12 cellular contexts compared by ENCODE assay signal in the genomic region with DNA sequence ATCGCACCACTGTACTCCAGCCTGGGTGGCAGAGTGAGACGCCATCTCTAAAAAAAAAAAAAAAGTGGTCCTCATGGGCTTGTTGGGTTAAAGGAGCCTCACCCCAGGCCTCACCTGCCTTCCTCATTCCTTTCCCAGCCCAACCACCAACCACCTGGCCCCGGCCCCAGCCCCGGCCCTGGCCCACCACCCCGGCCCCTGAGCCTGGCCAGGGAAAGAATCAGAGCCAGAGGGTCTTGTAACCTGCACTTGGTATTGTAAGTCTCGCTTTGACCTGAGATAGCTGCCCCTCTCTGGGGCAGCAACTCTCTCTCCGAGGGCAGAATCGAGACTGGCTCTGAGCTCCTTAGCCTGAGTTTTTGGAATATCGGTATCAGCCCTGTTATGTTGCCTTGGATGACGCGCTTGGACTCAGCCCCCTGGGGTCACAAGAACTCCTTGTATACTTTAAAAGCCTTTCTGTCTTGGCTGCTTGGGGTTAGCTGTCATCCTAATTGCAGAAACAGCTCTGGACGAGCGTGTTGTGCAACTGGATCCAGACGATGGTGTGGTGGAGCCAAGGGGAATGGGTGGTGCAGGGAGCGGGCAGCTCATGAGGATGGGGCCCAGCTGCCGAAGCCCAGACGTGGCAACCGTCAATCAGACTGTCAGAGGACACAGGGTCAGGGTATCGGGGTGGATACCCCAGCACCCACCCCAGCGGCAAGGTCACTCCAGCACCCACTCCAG. TPM values are rescaled to one million over a fixed set of nuclear protein-coding genes. Genes with fewer than 3 reads are reported as not detected.
A peak's percentile ranks its signal among the peaks of the same experiment; 100 is the strongest.
DNase-seq lines count a peak whose midpoint lies in the region; ATAC-seq, FAIRE-seq and TF ChIP-seq lines count a peak whose summit lies in the region.
"Had no signal": no experiment of that assay in that cellular context is flagged by ENCODE, and none has a peak within 500 bp of the region (broad histone marks: within the 10 kb centered on the region; RNA-seq: fewer than 3 reads in every experiment).

No MANE protein-coding gene starts in this region.

- H3K27me3 ChIP-seq in Caco-2 (replicated peaks; ENCODE audit: control insufficient read depth, insufficient read depth, low read length) (no peaks in the 10 kb centered on the region), A673 (replicated peaks; ENCODE audit: insufficient read depth, low read depth, low read length, poor library complexity) (no peaks in the 10 kb centered on the region)

- POLR2A ChIA-PET in Caco-2 (lab: Charles Lee) = interaction anchor here (1.9 to 2.8 kb wide), 2 partner anchors 11 to 15 kb away, joined by 10 to 28 read pairs; a partner anchor contains a TSS
- POLR2A ChIA-PET in A673 (lab: Charles Lee; ENCODE audit: low non-redundant PET) = no interaction called here
- POLR2A ChIA-PET in GM10248 (lab: Yijun Ruan, JAX) = no interaction called here

- DNase-seq in Caco-2 (peak in 1 of 2 experiments; percentile 5), left kidney (ENCODE audit: low read depth, low spot score) (peak; percentile 51), sciatic nerve (ENCODE audit: low spot score) (no peak), A673 (ENCODE audit: low spot score) (no peak), GM10248 (ENCODE audit: extremely low spot score) (no peak), GM19239 (ENCODE audit: insufficient read length, low spot score) (no peak)
- DNase-seq: immature natural killer cell, natural killer cell, T-helper 2 cell had no signal

- no peaks in the 10 kb centered on the region for H3K9me3 Mint-ChIP-seq in Caco-2 (ENCODE audit: unreplicated experiment)
- H3K9me3 Mint-ChIP-seq: immature natural killer cell, natural killer cell had no signal

- H3K27ac Mint-ChIP-seq in Caco-2 (ENCODE audit: unreplicated experiment) = no peak overlapping the region
- H3K27ac Mint-ChIP-seq: immature natural killer cell, natural killer cell had no signal

- peak overlapping the region; percentile 40 for H3K4me3 Mint-ChIP-seq in Caco-2 (ENCODE audit: unreplicated experiment)
- H3K4me3 Mint-ChIP-seq: immature natural killer cell, natural killer cell had no signal

- no peak overlapping the region for H3K4me3 ChIP-seq in Caco-2 (ENCODE audit: low read depth, low read length)
- no peak overlapping the region for H3K4me3 ChIP-seq in A673 (ENCODE audit: low read depth, low read length, poor library complexity, severe bottlenecking)
- H3K4me3 ChIP-seq: tibial nerve had no signal

- ATAC-seq in esophagus mucosa (peak; percentile 16), sciatic nerve (peak; percentile 79), HG03378 (IDR thresholded peaks at IDR 0.05; ENCODE audit: unreplicated experiment) (no peak)
- ATAC-seq: natural killer cell had no signal

- FAIRE-seq in GM19239 (lab: Jason Lieb, UNC) = no peak

- H3K4me1 ChIP-seq in Caco-2 = peaks cover 28% of the 10 kb centered on the region
- peaks cover under 1% of the 10 kb centered on the region for H3K4me1 ChIP-seq in A673 (ENCODE audit: insufficient read depth, low read length, poor library complexity, severe bottlenecking)

- no peaks in the 10 kb centered on the region for H3K27me3 Mint-ChIP-seq in Caco-2 (ENCODE audit: insufficient read depth, unreplicated experiment)

- no peaks in the 10 kb centered on the region for H3K9me3 ChIP-seq in Caco-2
- H3K9me3 ChIP-seq in A673 (ENCODE audit: low read depth, low read length, poor library complexity, severe bottlenecking) = no peaks in the 10 kb centered on the region
- H3K9me3 ChIP-seq: tibial nerve had no signal

- TF ChIP-seq CTCF in Caco-2 (IDR thresholded peaks at IDR 0.05; ENCODE audit: insufficient read depth in 1 of 2, low read depth in 1 of 2, low read length in 1 of 2, severe bottlenecking in 1 of 2, unreplicated experiment in 1 of 2) (no peak), A673 (conservative IDR thresholded peaks at IDR 0.05; ENCODE audit: low read depth, low read length) (no peak), GM10248 (IDR thresholded peaks at IDR 0.05; ENCODE audit: control extremely low read depth, extremely low read depth, low read depth, missing control alignments) (no peak)

- peaks cover 42% of the 10 kb centered on the region for H3K36me3 Mint-ChIP-seq in Caco-2 (ENCODE audit: insufficient read depth, unreplicated experiment)
- H3K36me3 Mint-ChIP-seq: immature natural killer cell, natural killer cell had no signal

- H3K4me1 Mint-ChIP-seq in Caco-2 (ENCODE audit: low read depth, unreplicated experiment) = peaks cover 13% of the 10 kb centered on the region

- H3K27ac ChIP-seq in A673 (ENCODE audit: low read depth, low read length, poor library complexity, severe bottlenecking) = no peak overlapping the region

- H3K36me3 ChIP-seq in Caco-2 (ENCODE audit: control insufficient read depth, insufficient read depth, low read length) = no peaks in the 10 kb centered on the region
- H3K36me3 ChIP-seq in A673 (ENCODE audit: insufficient read depth, low read length, poor library complexity, severe bottlenecking) = no peaks in the 10 kb centered on the region
- H3K36me3 ChIP-seq: tibial nerve had no signal

- intact Hi-C loops in Caco-2 (cut with micrococcal nuclease; ENCODE audit: unreplicated experiment) (no loop called here), sciatic nerve (cut with DNase I) (no loop called here), A673 (cut with micrococcal nuclease; ENCODE audit: unreplicated experiment) (no loop called here)

- BruUV-seq in Caco-2 (replicated peaks; lab: Mats Ljungman, UMichigan) (no TSS peak), A673 (replicated peaks; lab: Mats Ljungman, UMichigan) (no TSS peak)

- CTCF ChIA-PET in Caco-2 (lab: Charles Lee) = interaction anchor here (2.5 kb wide), 1 partner anchor 11 kb away, joined by 9 read pairs; no protein-coding TSS in a partner anchor
- CTCF ChIA-PET in A673 (lab: Charles Lee) = interaction anchor here (0.6 to 1.1 kb wide), 2 partner anchors 9 to 282 kb away, joined by 3 to 4 read pairs; no protein-coding TSS in a partner anchor
- CTCF ChIA-PET in GM10248 (lab: Yijun Ruan, JAX) = interaction anchor here (1.9 to 4.5 kb wide), 3 partner anchors 8 to 32 kb away, joined by 4 to 18 read pairs (median 7); no protein-coding TSS in a partner anchor

RNA-seq across cellular contexts. Expression of a gene that starts 14.6 kb away (rescaled TPM):
- total RNA-seq in Caco-2 (2022) (38.8 and 39.3 TPM in 2 replicates), esophagus mucosa (0.56 TPM), sciatic nerve (1.6 TPM), A673 (2021) (not detected in 2 replicates)
- total RNA-seq: natural killer cell had no signal

RNA-seq across cellular contexts. Expression of a gene that starts 38.6 kb away (rescaled TPM):
- not detected in 2 replicates for total RNA-seq in Caco-2 (2022)
- 41.6 TPM for total RNA-seq in esophagus mucosa
- not detected for total RNA-seq in sciatic nerve
- total RNA-seq in A673 (2021) = not detected in 2 replicates
- total RNA-seq: natural killer cell, tibial nerve had no signal

RNA-seq across cellular contexts. Expression of a gene that starts 42.5 kb away (rescaled TPM):
- 0.21 and 0.50 TPM in 2 replicates for total RNA-seq in Caco-2 (2022)
- 0.32 TPM for total RNA-seq in esophagus mucosa
- 0.45 TPM for total RNA-seq in sciatic nerve
- total RNA-seq in A673 (2021) = 0.13 TPM in 1 of 2 replicates, not detected in the other
- total RNA-seq: natural killer cell, tibial nerve had no signal

RNA-seq across cellular contexts. Expression of a gene that starts 43.8 kb away (rescaled TPM):
- 44.5 and 47.4 TPM in 2 replicates for total RNA-seq in Caco-2 (2022)
- total RNA-seq in esophagus mucosa = 42.9 TPM
- 45.1 TPM for total RNA-seq in sciatic nerve
- 163 and 177 TPM in 2 replicates for total RNA-seq in A673 (2021)

Comparison
In these comparisons a context has a peak if more than half of its experiments do, and no peak if none do; other contexts are left out.
1. RNA of a gene that starts 14.6 kb away (total RNA-seq): 38.8 to 39.3 TPM in Caco-2; 1.6 TPM in sciatic nerve (single experiment), 0.56 TPM in esophagus mucosa (single experiment) and not detected in A673; every median in the first group is over 10 times any median in the second.
2. RNA of a gene that starts 38.6 kb away (total RNA-seq): 41.6 TPM in esophagus mucosa (single experiment); not detected in Caco-2, not detected in sciatic nerve (single experiment) and not detected in A673; every median in the first group is over 10 times any median in the second.